In the genomic region with DNA sequence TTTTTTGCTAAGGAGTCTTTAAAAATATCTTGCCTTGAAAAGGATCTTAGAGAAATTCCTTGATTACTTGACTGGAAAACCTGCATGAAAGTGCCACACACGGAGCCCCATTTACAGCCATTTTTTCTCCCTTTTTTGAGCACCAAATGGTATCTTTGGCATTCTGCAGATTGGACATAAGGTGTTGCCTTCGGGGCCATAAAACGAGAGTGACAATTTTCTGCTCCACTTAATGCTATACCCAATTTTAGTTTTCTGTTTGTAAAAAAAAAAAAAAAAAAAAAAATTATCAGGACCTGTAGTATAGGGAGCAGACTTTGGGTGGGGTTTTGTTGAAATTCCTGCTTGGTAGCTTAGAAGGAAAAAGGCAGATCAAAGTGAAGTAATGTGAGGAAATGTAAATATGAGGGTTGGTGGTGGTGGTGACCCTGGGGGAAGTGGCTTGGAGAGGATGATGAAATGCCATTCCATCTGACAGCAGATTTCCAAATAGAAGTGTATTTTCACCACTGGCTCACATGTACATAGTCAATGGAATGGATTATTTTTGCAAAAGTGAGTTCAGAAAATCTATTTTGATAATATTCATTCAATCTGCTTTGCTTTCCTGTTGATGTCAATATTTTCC, we compare ENCODE assay signal across 1 cellular context.
A peak's percentile ranks its signal among the peaks of the same experiment; 100 is the strongest.
TF ChIP-seq lines count a peak whose summit lies in the region.

No MANE protein-coding gene starts in this region.

TF ChIP-seq in HepG2, 621 proteins besides CTCF, POLR2A, EP300 and RAD21 (continued from another document and continues in another):
- no peak for TF ChIP-seq EED (CRISPR knock-in tag; IDR thresholded peaks at IDR 0.05)
- TF ChIP-seq HNF4G (IDR thresholded peaks at IDR 0.05; ENCODE audit: borderline replicate concordance, low read depth, low read length), result no peak
- no peak; the same call in 1 of the 2 replicates for TF ChIP-seq HNF4G (CRISPR knock-in tag; IDR thresholded peaks at IDR 0.05; ENCODE audit: borderline replicate concordance, low read depth)
- peak; percentile 70; the same call in 1 of the 2 replicates for TF ChIP-seq ZFP37 (CRISPR knock-in tag; IDR thresholded peaks at IDR 0.05; ENCODE audit: borderline replicate concordance)
- TF ChIP-seq ARNTL (CRISPR knock-in tag; IDR thresholded peaks at IDR 0.05), result peak; percentile 77; the same call in 1 of the 2 replicates
- no peak for TF ChIP-seq NFATC3 (CRISPR knock-in tag; IDR thresholded peaks at IDR 0.05)
- TF ChIP-seq TOPORS (CRISPR knock-in tag; IDR thresholded peaks at IDR 0.05), result no peak
- TF ChIP-seq, protein P1, sequence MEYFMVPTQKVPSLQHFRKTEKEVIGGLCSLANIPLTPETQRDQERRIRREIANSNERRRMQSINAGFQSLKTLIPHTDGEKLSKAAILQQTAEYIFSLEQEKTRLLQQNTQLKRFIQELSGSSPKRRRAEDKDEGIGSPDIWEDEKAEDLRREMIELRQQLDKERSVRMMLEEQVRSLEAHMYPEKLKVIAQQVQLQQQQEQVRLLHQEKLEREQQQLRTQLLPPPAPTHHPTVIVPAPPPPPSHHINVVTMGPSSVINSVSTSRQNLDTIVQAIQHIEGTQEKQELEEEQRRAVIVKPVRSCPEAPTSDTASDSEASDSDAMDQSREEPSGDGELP (IDR thresholded peaks at IDR 0.05; ENCODE audit: borderline replicate concordance, low read depth), result peak; percentile 75; the same call in 1 of the 2 replicates
- no peak for TF ChIP-seq TFDP1 (CRISPR knock-in tag; IDR thresholded peaks at IDR 0.05; ENCODE audit: borderline replicate concordance)
- TF ChIP-seq, protein P2, sequence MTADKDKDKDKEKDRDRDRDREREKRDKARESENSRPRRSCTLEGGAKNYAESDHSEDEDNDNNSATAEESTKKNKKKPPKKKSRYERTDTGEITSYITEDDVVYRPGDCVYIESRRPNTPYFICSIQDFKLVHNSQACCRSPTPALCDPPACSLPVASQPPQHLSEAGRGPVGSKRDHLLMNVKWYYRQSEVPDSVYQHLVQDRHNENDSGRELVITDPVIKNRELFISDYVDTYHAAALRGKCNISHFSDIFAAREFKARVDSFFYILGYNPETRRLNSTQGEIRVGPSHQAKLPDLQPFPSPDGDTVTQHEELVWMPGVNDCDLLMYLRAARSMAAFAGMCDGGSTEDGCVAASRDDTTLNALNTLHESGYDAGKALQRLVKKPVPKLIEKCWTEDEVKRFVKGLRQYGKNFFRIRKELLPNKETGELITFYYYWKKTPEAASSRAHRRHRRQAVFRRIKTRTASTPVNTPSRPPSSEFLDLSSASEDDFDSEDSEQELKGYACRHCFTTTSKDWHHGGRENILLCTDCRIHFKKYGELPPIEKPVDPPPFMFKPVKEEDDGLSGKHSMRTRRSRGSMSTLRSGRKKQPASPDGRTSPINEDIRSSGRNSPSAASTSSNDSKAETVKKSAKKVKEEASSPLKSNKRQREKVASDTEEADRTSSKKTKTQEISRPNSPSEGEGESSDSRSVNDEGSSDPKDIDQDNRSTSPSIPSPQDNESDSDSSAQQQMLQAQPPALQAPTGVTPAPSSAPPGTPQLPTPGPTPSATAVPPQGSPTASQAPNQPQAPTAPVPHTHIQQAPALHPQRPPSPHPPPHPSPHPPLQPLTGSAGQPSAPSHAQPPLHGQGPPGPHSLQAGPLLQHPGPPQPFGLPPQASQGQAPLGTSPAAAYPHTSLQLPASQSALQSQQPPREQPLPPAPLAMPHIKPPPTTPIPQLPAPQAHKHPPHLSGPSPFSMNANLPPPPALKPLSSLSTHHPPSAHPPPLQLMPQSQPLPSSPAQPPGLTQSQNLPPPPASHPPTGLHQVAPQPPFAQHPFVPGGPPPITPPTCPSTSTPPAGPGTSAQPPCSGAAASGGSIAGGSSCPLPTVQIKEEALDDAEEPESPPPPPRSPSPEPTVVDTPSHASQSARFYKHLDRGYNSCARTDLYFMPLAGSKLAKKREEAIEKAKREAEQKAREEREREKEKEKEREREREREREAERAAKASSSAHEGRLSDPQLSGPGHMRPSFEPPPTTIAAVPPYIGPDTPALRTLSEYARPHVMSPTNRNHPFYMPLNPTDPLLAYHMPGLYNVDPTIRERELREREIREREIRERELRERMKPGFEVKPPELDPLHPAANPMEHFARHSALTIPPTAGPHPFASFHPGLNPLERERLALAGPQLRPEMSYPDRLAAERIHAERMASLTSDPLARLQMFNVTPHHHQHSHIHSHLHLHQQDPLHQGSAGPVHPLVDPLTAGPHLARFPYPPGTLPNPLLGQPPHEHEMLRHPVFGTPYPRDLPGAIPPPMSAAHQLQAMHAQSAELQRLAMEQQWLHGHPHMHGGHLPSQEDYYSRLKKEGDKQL (CRISPR knock-in tag; IDR thresholded peaks at IDR 0.05; ENCODE audit: low read depth), result peak; percentile 85
- TF ChIP-seq ADNP (CRISPR knock-in tag; IDR thresholded peaks at IDR 0.05), result no peak
- TF ChIP-seq REL (CRISPR knock-in tag; conservative IDR thresholded peaks at IDR 0.05), result no peak
- TF ChIP-seq KDM2A (CRISPR knock-in tag; IDR thresholded peaks at IDR 0.05; ENCODE audit: borderline replicate concordance, low read depth), result no peak
- TF ChIP-seq ZNF12 (CRISPR knock-in tag; IDR thresholded peaks at IDR 0.05), result peak; percentile 75; the same call in 1 of the 2 replicates
- TF ChIP-seq, protein P3, sequence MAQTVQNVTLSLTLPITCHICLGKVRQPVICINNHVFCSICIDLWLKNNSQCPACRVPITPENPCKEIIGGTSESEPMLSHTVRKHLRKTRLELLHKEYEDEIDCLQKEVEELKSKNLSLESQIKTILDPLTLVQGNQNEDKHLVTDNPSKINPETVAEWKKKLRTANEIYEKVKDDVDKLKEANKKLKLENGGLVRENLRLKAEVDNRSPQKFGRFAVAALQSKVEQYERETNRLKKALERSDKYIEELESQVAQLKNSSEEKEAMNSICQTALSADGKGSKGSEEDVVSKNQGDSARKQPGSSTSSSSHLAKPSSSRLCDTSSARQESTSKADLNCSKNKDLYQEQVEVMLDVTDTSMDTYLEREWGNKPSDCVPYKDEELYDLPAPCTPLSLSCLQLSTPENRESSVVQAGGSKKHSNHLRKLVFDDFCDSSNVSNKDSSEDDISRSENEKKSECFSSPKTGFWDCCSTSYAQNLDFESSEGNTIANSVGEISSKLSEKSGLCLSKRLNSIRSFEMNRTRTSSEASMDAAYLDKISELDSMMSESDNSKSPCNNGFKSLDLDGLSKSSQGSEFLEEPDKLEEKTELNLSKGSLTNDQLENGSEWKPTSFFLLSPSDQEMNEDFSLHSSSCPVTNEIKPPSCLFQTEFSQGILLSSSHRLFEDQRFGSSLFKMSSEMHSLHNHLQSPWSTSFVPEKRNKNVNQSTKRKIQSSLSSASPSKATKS (CRISPR knock-in tag; IDR thresholded peaks at IDR 0.05), result no peak
- no peak for TF ChIP-seq ZNF747 (CRISPR knock-in tag; IDR thresholded peaks at IDR 0.05; ENCODE audit: borderline replicate concordance)
- TF ChIP-seq NR1H2 (CRISPR knock-in tag; IDR thresholded peaks at IDR 0.05; ENCODE audit: borderline replicate concordance, low read depth), result no peak
- TF ChIP-seq, protein P4, sequence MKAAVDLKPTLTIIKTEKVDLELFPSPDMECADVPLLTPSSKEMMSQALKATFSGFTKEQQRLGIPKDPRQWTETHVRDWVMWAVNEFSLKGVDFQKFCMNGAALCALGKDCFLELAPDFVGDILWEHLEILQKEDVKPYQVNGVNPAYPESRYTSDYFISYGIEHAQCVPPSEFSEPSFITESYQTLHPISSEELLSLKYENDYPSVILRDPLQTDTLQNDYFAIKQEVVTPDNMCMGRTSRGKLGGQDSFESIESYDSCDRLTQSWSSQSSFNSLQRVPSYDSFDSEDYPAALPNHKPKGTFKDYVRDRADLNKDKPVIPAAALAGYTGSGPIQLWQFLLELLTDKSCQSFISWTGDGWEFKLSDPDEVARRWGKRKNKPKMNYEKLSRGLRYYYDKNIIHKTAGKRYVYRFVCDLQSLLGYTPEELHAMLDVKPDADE (CRISPR knock-in tag; IDR thresholded peaks at IDR 0.05), result no peak
- TF ChIP-seq PCBP2 (optimal IDR thresholded peaks at IDR 0.05; ENCODE audit: low read depth, low read length, poor library complexity, severe bottlenecking), result no peak
- TF ChIP-seq JARID2 (CRISPR knock-in tag; IDR thresholded peaks at IDR 0.05; ENCODE audit: insufficient replicate concordance), result no peak
- no peak for TF ChIP-seq ZNF552 (CRISPR knock-in tag; IDR thresholded peaks at IDR 0.05; ENCODE audit: borderline replicate concordance)
- no peak for TF ChIP-seq TERF1 (CRISPR knock-in tag; IDR thresholded peaks at IDR 0.05)
- TF ChIP-seq CHCHD3 (CRISPR knock-in tag; IDR thresholded peaks at IDR 0.05), result no peak
- 0 out of 2 replicates have a peak, but pooled peaks have one; percentile 34 for TF ChIP-seq ZNF629 (CRISPR knock-in tag; conservative IDR thresholded peaks at IDR 0.05)
- TF ChIP-seq ZNF703 (CRISPR knock-in tag; IDR thresholded peaks at IDR 0.05; ENCODE audit: borderline replicate concordance), result no peak
- peak; percentile 55; the same call in 1 of the 2 replicates for TF ChIP-seq TBX3 (IDR thresholded peaks at IDR 0.05; ENCODE audit: borderline replicate concordance)
- no peak for TF ChIP-seq NFYC (CRISPR knock-in tag; IDR thresholded peaks at IDR 0.05)
- peak; percentile 73 for TF ChIP-seq NR2C2 (CRISPR knock-in tag; IDR thresholded peaks at IDR 0.05; ENCODE audit: borderline replicate concordance)
- TF ChIP-seq DZIP1 (CRISPR knock-in tag; IDR thresholded peaks at IDR 0.05), result no peak
- no peak for TF ChIP-seq IKZF4 (CRISPR knock-in tag; IDR thresholded peaks at IDR 0.05; ENCODE audit: borderline replicate concordance, low read depth, not compliant biosample characterization)
- TF ChIP-seq, protein P5, sequence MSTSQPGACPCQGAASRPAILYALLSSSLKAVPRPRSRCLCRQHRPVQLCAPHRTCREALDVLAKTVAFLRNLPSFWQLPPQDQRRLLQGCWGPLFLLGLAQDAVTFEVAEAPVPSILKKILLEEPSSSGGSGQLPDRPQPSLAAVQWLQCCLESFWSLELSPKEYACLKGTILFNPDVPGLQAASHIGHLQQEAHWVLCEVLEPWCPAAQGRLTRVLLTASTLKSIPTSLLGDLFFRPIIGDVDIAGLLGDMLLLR (CRISPR knock-in tag; IDR thresholded peaks at IDR 0.05), result no peak
- no peak for TF ChIP-seq BATF2 (CRISPR knock-in tag; IDR thresholded peaks at IDR 0.05)
- no peak for TF ChIP-seq MATR3 (CRISPR knock-in tag; IDR thresholded peaks at IDR 0.05)
- no peak for TF ChIP-seq MAFG (CRISPR knock-in tag; IDR thresholded peaks at IDR 0.05)
- no peak; the same call in 1 of the 2 replicates for TF ChIP-seq TP53 (CRISPR knock-in tag; conservative IDR thresholded peaks at IDR 0.05)
- peak in 1 of 2 experiments; percentile 93; a peak in 1 of 4 replicates for TF ChIP-seq KLF16 (CRISPR knock-in tag; IDR thresholded peaks at IDR 0.05)
- no peak for TF ChIP-seq POLR2G (IDR thresholded peaks at IDR 0.05; ENCODE audit: low read depth, low read length)
- TF ChIP-seq SRSF9 (IDR thresholded peaks at IDR 0.05; ENCODE audit: borderline replicate concordance, insufficient read depth, low read depth, low read length, poor library complexity, severe bottlenecking), result no peak
- peak; percentile 69; the same call in 1 of the 2 replicates for TF ChIP-seq KAT7 (CRISPR knock-in tag; IDR thresholded peaks at IDR 0.05; ENCODE audit: borderline replicate concordance)
- no peak for TF ChIP-seq MAZ (IDR thresholded peaks at IDR 0.05; ENCODE audit: borderline replicate concordance, low read depth, low read length)
- TF ChIP-seq MAZ (CRISPR knock-in tag; IDR thresholded peaks at IDR 0.05; ENCODE audit: low read depth), result 0 out of 2 replicates have a peak, but pooled peaks have one; percentile 33
- TF ChIP-seq IKZF1 (IDR thresholded peaks at IDR 0.05), result no peak
- TF ChIP-seq ZNF501 (CRISPR knock-in tag; IDR thresholded peaks at IDR 0.05), result no peak
- TF ChIP-seq ZC3H13 (CRISPR knock-in tag; IDR thresholded peaks at IDR 0.05), result no peak
